ENCODE assay signal across 10 cellular contexts in the genomic region with DNA sequence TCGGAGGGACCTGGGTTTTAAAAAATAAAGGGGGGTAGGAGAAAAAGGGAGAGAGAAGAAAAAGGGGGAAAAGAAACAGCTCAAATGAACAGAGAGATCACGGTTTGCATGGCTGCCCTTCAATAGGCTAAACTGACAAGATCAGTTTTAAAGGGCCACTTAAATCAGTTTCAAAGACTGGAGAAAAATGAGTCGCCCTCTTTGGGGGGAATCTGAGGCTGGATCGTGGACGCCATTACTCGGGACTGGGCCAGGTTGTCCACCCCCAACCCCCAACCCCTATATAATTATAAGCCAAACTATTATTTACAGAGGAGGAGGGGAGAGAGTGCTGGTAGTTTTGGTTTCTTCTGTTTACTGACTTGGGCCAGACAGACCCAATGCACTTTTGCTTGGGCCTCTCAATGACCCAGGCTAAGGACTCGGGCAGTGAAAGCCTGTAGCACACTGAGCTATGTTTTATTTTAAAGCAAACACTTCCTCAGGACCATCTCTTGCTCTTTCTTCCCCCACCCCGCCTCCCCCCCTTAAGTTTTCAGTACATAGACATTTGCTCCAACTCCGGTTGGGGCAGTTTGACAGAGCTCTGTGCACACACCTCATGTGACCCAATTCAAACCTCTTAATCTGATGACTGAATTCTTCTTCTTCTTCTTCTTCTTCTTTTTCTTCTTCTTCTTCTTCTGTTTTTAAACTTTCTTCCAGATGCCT. TPM values are rescaled to one million over a fixed set of nuclear protein-coding genes. Genes with fewer than 3 reads are reported as not detected.
DNase-seq lines count a peak whose midpoint lies in the region; ATAC-seq and TF ChIP-seq lines count a peak whose summit lies in the region.
"Had no signal": no experiment of that assay in that cellular context is flagged by ENCODE, and none has a peak within 500 bp of the region (broad histone marks: within the 10 kb centered on the region; RNA-seq: fewer than 3 reads in every experiment).

No MANE protein-coding gene starts in this region.

- H3K9me3 Mint-ChIP-seq in glutamatergic neuron (ENCODE audit: unreplicated experiment), result peaks cover 8% of the 10 kb centered on the region
- H3K9me3 Mint-ChIP-seq: activated T-helper 1 cell treated with anti-CD3 and anti-CD28 coated beads, Interleukin-12 subunit alpha, Interleukin-12 subunit beta, Interleukin-2, Interleukin-4 antibody, amounts not matched to agents 30 ng/mL and 10 ng/mL and 1 ng/mL, durations not matched to agents 14 hours and 24 hours and 36 hours had no signal

- no peak for TF ChIP-seq CTCF in left ventricle myocardium inferior (IDR thresholded peaks at IDR 0.05; ENCODE audit: borderline replicate concordance)
- no peak for TF ChIP-seq CTCF in dorsolateral prefrontal cortex (IDR thresholded peaks at IDR 0.05 in 54 of 56, conservative IDR thresholded peaks at IDR 0.05 in 2 of 56; ENCODE audit: low read depth in 1 of 56, partially characterized antibody in 56 of 56)
- no peak for TF ChIP-seq CTCF in glutamatergic neuron (IDR thresholded peaks at IDR 0.05; ENCODE audit: partially characterized antibody, unreplicated experiment)

- peaks cover 3% of the 10 kb centered on the region for H3K4me1 Mint-ChIP-seq in glutamatergic neuron (ENCODE audit: low read depth, unreplicated experiment)

- ATAC-seq in Right ventricle myocardium superior (ENCODE audit: poor library complexity) (no peak), aorta (ENCODE audit: low FRiP score) (no peak), HG02938 (IDR thresholded peaks at IDR 0.05; ENCODE audit: unreplicated experiment) (no peak), GM18873 (IDR thresholded peaks at IDR 0.05; ENCODE audit: low FRiP score, unreplicated experiment) (no peak)

- H3K36me3 Mint-ChIP-seq in glutamatergic neuron (ENCODE audit: unreplicated experiment), result no peaks in the 10 kb centered on the region

- H3K27ac ChIP-seq in left ventricle myocardium inferior (replicated peaks) (peak overlapping the region; percentile 96), dorsolateral prefrontal cortex (peak overlapping the region in 39 of 59 donors; percentile 6 to 94 (median 72)), mucosa of rectum (ENCODE audit: low read depth in 2 of 2, low read length in 2 of 2) (peak overlapping the region; percentile 78 to 89), aorta (ENCODE audit: low read depth in 1 of 2, low read length in 2 of 2) (peak overlapping the region; percentile 18 to 37)
- H3K27ac ChIP-seq: neutrophil had no signal

- intact Hi-C loops in left ventricle myocardium inferior (cut with micrococcal nuclease), result no loop called here
- intact Hi-C loops in Right ventricle myocardium superior (cut with DNase I), result no loop called here
- intact Hi-C loops in dorsolateral prefrontal cortex (cut with DNase I), result no loop called here
- intact Hi-C loops in aorta (cut with DNase I), result loop anchor here in 1 of 2 donors (10.0 kb wide), 1 partner anchor 872 kb away; no protein-coding TSS in a partner anchor

- WGBS in aorta, 2 donors, result 8 to 9% methylated on average over 9 of the region's 9 CpGs

- no peak overlapping the region for H3K27ac Mint-ChIP-seq in glutamatergic neuron (ENCODE audit: unreplicated experiment)
- H3K27ac Mint-ChIP-seq: activated T-helper 1 cell treated with anti-CD3 and anti-CD28 coated beads, Interleukin-12 subunit alpha, Interleukin-12 subunit beta, Interleukin-2, Interleukin-4 antibody, amounts not matched to agents 30 ng/mL and 10 ng/mL and 1 ng/mL, durations not matched to agents 14 hours and 24 hours and 36 hours had no signal

- H3K36me3 ChIP-seq in left ventricle myocardium inferior (peaks cover 15% of the 10 kb centered on the region), mucosa of rectum (ENCODE audit: control insufficient read depth in 2 of 2, insufficient read depth in 2 of 2, low read length in 2 of 2) (peaks cover 5 to 9% of the 10 kb centered on the region in 2 donors), aorta (ENCODE audit: control insufficient read depth in 1 of 2, insufficient read depth in 2 of 2, low read length in 1 of 2) (peaks cover 2 to 4% of the 10 kb centered on the region in 2 donors)
- H3K36me3 ChIP-seq: neutrophil had no signal

- H3K27me3 ChIP-seq in left ventricle myocardium inferior (ENCODE audit: low read depth) (peaks cover 31% of the 10 kb centered on the region), dorsolateral prefrontal cortex (peaks cover 16 to 100% (median 94%) of the 10 kb centered on the region in 45 donors), mucosa of rectum (ENCODE audit: control insufficient read depth in 2 of 2, insufficient read depth in 2 of 2, low read length in 2 of 2) (no peaks in the 10 kb centered on the region), aorta (ENCODE audit: control insufficient read depth in 1 of 2, insufficient read depth in 2 of 2, low read length in 1 of 2) (no peaks in the 10 kb centered on the region)

- H3K4me3 ChIP-seq in left ventricle myocardium inferior (peak overlapping the region; percentile 88), dorsolateral prefrontal cortex (peak overlapping the region in 55 of 59 donors; percentile 4 to 72 (median 54)), mucosa of rectum (ENCODE audit: low read length in 2 of 2) (peak overlapping the region; percentile 94 to 96), aorta (ENCODE audit: low read length in 2 of 2) (peak overlapping the region; percentile 77 to 98)

- H3K27me3 Mint-ChIP-seq in glutamatergic neuron (ENCODE audit: unreplicated experiment), result peaks cover 42% of the 10 kb centered on the region

- no peak for DNase-seq in left ventricle myocardium inferior
- no peak for DNase-seq in Right ventricle myocardium superior
- no peak for DNase-seq in dorsolateral prefrontal cortex
- no peak for DNase-seq in aorta
- DNase-seq in glutamatergic neuron, result no peak

- peaks cover 77% of the 10 kb centered on the region for H3K4me1 ChIP-seq in left ventricle myocardium inferior
- peaks cover 8 to 27% of the 10 kb centered on the region in 2 donors for H3K4me1 ChIP-seq in mucosa of rectum (ENCODE audit: control insufficient read depth in 2 of 2, insufficient read depth in 2 of 2, low read length in 2 of 2)
- H3K4me1 ChIP-seq in aorta (ENCODE audit: control insufficient read depth in 1 of 2, insufficient read depth in 2 of 2, low read length in 2 of 2), result no peaks in the 10 kb centered on the region

- peak overlapping the region; percentile 61 to 89 for H3K9ac ChIP-seq in mucosa of rectum (ENCODE audit: low read depth in 1 of 2, low read length in 2 of 2)

- no peaks in the 10 kb centered on the region for H3K9me3 ChIP-seq in left ventricle myocardium inferior (replicated peaks)
- H3K9me3 ChIP-seq in mucosa of rectum (ENCODE audit: control insufficient read depth in 2 of 2, low read length in 2 of 2), result no peaks in the 10 kb centered on the region
- no peaks in the 10 kb centered on the region for H3K9me3 ChIP-seq in aorta (ENCODE audit: control insufficient read depth, low read length)
- H3K9me3 ChIP-seq: neutrophil had no signal

- H3K4me3 Mint-ChIP-seq in glutamatergic neuron (ENCODE audit: unreplicated experiment), result no peak overlapping the region
- H3K4me3 Mint-ChIP-seq: activated T-helper 1 cell treated with anti-CD3 and anti-CD28 coated beads, Interleukin-12 subunit alpha, Interleukin-12 subunit beta, Interleukin-2, Interleukin-4 antibody, amounts not matched to agents 30 ng/mL and 10 ng/mL and 1 ng/mL, durations not matched to agents 14 hours and 24 hours and 36 hours had no signal

RNA-seq across cellular contexts. Expression of a gene that starts 6.3 kb away (rescaled TPM):
- total RNA-seq in left ventricle myocardium inferior, result 12.8 TPM
- 11.0 TPM for total RNA-seq in Right ventricle myocardium superior
- 10 to 100 TPM in 65 of 120 experiments, 1 to 10 TPM in 55; 3.1 to 36.0 (median 10.5) TPM for total RNA-seq in dorsolateral prefrontal cortex
- total RNA-seq in aorta, result 100 to 1,000 TPM; 102 to 132 TPM
- 100 to 1,000 TPM in 1 of 2 donors, 10 to 100 TPM in 1; 26.0 to 115 TPM for polyA plus RNA-seq in aorta
- 1.9 TPM for total RNA-seq in glutamatergic neuron (ENCODE audit: unreplicated experiment)
- total RNA-seq: activated T-helper 1 cell treated with anti-CD3 and anti-CD28 coated beads, Interleukin-12 subunit alpha, Interleukin-12 subunit beta, Interleukin-2, Interleukin-4 antibody, amounts not matched to agents 30 ng/mL and 10 ng/mL and 1 ng/mL, durations not matched to agents 14 hours and 24 hours and 36 hours had no signal

Comparison
In these comparisons a context has a peak if more than half of its experiments do, and no peak if none do; other contexts are left out.
1. H3K27ac ChIP-seq: peak in every context shown above with its lines; median percentile 96 in left ventricle myocardium inferior; 84 in mucosa of rectum; 72 in dorsolateral prefrontal cortex; 28 in aorta.